Comparison of ENCODE assay signal across 1 cellular context in the genomic region with DNA sequence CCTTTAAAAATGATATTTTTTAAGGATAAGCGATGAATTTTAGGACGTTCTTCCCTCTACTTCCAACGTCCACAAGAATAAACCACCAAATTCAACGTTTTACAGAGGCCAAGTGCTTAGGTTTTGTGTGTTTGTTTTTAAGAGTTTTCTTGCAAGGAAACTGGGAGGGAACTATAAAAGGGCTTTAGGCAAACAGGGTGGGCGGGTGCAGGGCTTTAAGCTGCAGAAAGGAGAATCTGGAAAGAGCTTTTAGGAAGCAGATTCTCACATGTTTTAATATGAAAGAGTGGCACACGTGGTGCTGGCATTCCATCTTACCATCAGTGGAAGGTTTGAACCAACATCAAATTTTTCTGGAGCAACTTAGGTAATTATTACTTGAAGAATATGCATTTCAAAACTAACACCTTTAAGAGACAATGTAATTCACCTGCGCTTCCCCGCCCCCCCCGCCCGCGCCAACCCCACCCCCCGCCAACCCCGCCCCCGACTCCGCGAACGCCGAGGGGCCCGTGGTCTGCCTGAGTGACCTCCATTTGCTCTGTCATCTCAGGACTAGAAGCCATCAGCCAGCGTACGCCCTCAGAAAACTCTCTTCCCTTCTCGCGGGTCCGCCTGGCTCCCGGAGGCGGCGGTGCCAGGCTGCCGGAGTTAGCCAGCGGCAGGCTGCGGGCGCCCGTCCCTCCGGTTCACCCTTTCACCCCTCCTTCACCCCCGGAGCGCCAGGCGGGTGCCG.
A peak's percentile ranks its signal among the peaks of the same experiment; 100 is the strongest.
TF ChIP-seq lines count a peak whose summit lies in the region.

No MANE protein-coding gene starts in this region.

TF ChIP-seq in H1, 55 proteins besides CTCF, POLR2A, EP300 and RAD21:
- peak; percentile 33; the same call in 1 of the 2 replicates for TF ChIP-seq MAX (IDR thresholded peaks at IDR 0.05)
- TF ChIP-seq JUND (IDR thresholded peaks at IDR 0.05; ENCODE audit: low read length): no peak
